ENCODE assay signal across 19 cellular contexts in the genomic region with DNA sequence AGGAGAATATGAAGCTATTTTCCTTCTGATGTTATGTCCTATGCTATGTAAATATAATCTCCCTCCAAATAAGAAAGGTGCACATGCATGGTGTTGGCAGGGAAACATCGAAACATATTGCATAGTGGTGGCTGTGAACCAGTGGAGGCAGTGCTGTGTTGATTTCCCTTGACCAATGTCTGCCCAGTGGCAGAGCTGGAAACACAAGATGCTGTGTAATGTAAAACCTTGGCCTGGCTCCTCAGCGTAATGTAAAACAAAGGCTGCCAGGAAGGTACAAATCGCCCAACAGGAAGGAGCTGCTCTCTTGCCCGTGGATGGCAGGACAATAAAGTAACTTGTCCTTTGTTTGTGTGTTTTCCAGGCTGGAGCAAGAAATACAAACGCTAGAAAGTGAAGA.
DNase-seq lines count a peak whose midpoint lies in the region; ATAC-seq and TF ChIP-seq lines count a peak whose summit lies in the region.
"Had no signal": no experiment of that assay in that cellular context is flagged by ENCODE, and none has a peak within 500 bp of the region (broad histone marks: within the 10 kb centered on the region; RNA-seq: fewer than 3 reads in every experiment).

No MANE protein-coding gene starts in this region.

- POLR2A ChIA-PET in AG04450 (lab: Yijun Ruan, JAX) = interaction anchor here (1.0 kb wide), 2 partner anchors 8 to 9 kb away, joined by 3 read pairs; no protein-coding TSS in a partner anchor
- POLR2A ChIA-PET in PC-3 (lab: Charles Lee; ENCODE audit: unreplicated experiment) = no interaction called here

- no peak for DNase-seq in AG04450 (ENCODE audit: low read depth, low spot score)
- DNase-seq in LNCaP clone FGC (ENCODE audit: low read depth) = peak; percentile 93
- DNase-seq in PC-3 = peak; percentile 40
- peak in 1 of 3 donors; percentile 39 for DNase-seq in mucosa of descending colon
- no peak for DNase-seq in NCI-H187 (lab: John Stamatoyannopoulos, UW)
- DNase-seq in GM23248 = no peak
- no peak for DNase-seq in GF-D8 (lab: John Stamatoyannopoulos, UW)
- DNase-seq: activated CD4-positive, alpha-beta T cell treated with anti-CD3 and anti-CD28 coated beads for 4 hours; activated naive CD4-positive, alpha-beta T cell treated with anti-CD3 and anti-CD28 coated beads for 36 hours; cortex of kidney; immature natural killer cell; NCI-H2081 treated with DMSO at 0.1 percent for 48 hours; OCI-M1; stomach; T-helper 9 cell; uterus had no signal

- H4K20me1 ChIP-seq in PC-3 (ENCODE audit: low read length) (no peaks in the 10 kb centered on the region), GM23248 (ENCODE audit: insufficient read depth) (no peaks in the 10 kb centered on the region)

- H3F3A ChIP-seq in PC-3 (ENCODE audit: low read length, unreplicated experiment) = no peaks in the 10 kb centered on the region
- H3F3A ChIP-seq in GM23248 (ENCODE audit: insufficient read depth) = no peaks in the 10 kb centered on the region

- no TSS peak for BruUV-seq in PC-3 (replicated peaks; lab: Mats Ljungman, UMichigan)

- intact Hi-C loops in PC-3 (cut with micrococcal nuclease) = no loop called here
- intact Hi-C loops in mucosa of descending colon (cut with DNase I, micrococcal nuclease) = no loop called here

- ATAC-seq in PC-3 = peak; percentile 43
- ATAC-seq in mucosa of descending colon = peak; percentile 70
- ATAC-seq in HG02623 (IDR thresholded peaks at IDR 0.05; ENCODE audit: unreplicated experiment) = no peak

- no peak overlapping the region for H3K4me2 ChIP-seq in PC-3 (ENCODE audit: low read length)
- no peak overlapping the region for H3K4me2 ChIP-seq in GM23248 (ENCODE audit: unreplicated experiment)

- 88 to 89% methylated on average over 5 of the region's 5 CpGs for WGBS in GM23248 (ENCODE audit: low coverage in 1 of 2, low lambda C conversion rate in 2 of 2, missing lambda C conversion rate in 2 of 2), 2 experiments

- H2AFZ ChIP-seq in PC-3 (ENCODE audit: low read length) (peak overlapping the region; percentile 59; the same call in 1 of the 2 replicates), GM23248 (no peak overlapping the region)

- no peaks in the 10 kb centered on the region for H3K27me3 ChIP-seq in AG04450 (ENCODE audit: control insufficient read depth, insufficient read depth, low read length)
- H3K27me3 ChIP-seq in PC-3 (ENCODE audit: low read length) = no peaks in the 10 kb centered on the region
- no peaks in the 10 kb centered on the region for H3K27me3 ChIP-seq in GM23248 (replicated peaks; ENCODE audit: insufficient read depth)
- H3K27me3 ChIP-seq: stomach, uterus had no signal

- H3K4me1 ChIP-seq in PC-3 (ENCODE audit: insufficient read depth, low read length) (peaks cover 7% of the 10 kb centered on the region), mucosa of descending colon (ENCODE audit: low read depth) (peaks cover 20% of the 10 kb centered on the region), GM23248 (ENCODE audit: insufficient read depth) (no peaks in the 10 kb centered on the region)
- H3K4me1 ChIP-seq: HAP-1, uterus had no signal

- in situ Hi-C loops in GM23248 (cut with MboI) = no loop called here

- no peak overlapping the region for H3K9ac ChIP-seq in PC-3 (ENCODE audit: low read length)
- no peak overlapping the region for H3K9ac ChIP-seq in GM23248

- H3K4me3 ChIP-seq in AG04450 (ENCODE audit: low read depth, low read length) (no peak overlapping the region), LNCaP clone FGC (ENCODE audit: low read depth, low read length) (no peak overlapping the region; the same call in 1 of the 2 replicates), PC-3 (ENCODE audit: low read length) (no peak overlapping the region), mucosa of descending colon (no peak overlapping the region), GM23248 (no peak overlapping the region)
- H3K4me3 ChIP-seq: HAP-1, SK-N-MC, stomach, uterus had no signal

- no peaks in the 10 kb centered on the region for H3K36me3 ChIP-seq in PC-3 (ENCODE audit: low read depth, low read length)
- no peaks in the 10 kb centered on the region for H3K36me3 ChIP-seq in mucosa of descending colon (ENCODE audit: low read depth)
- peaks cover 5% of the 10 kb centered on the region; the same call in 1 of the 2 replicates for H3K36me3 ChIP-seq in GM23248 (ENCODE audit: low read depth)
- H3K36me3 ChIP-seq: HAP-1, stomach, uterus had no signal

- H3K9me3 ChIP-seq in AG04450 (ENCODE audit: control insufficient read depth, insufficient read depth, low read length) (no peaks in the 10 kb centered on the region), PC-3 (ENCODE audit: low read length) (no peaks in the 10 kb centered on the region), mucosa of descending colon (no peaks in the 10 kb centered on the region), GM23248 (ENCODE audit: low read depth) (no peaks in the 10 kb centered on the region)
- H3K9me3 ChIP-seq: HAP-1, stomach, uterus had no signal

- H3K27ac ChIP-seq in AG04450 (ENCODE audit: low read depth, low read length) (peak overlapping the region; percentile 47), PC-3 (ENCODE audit: low read length) (no peak overlapping the region), GM23248 (no peak overlapping the region)
- H3K27ac ChIP-seq: SK-N-MC, stomach, uterus had no signal

- H3K79me2 ChIP-seq in PC-3 (ENCODE audit: low read length) (no peaks in the 10 kb centered on the region), GM23248 (ENCODE audit: insufficient read depth) (peaks cover 6% of the 10 kb centered on the region; the same call in 1 of the 2 replicates)

- TF ChIP-seq CTCF in AG04450 (IDR thresholded peaks at IDR 0.05; ENCODE audit: low read depth, low read length) (no peak), LNCaP clone FGC (IDR thresholded peaks at IDR 0.05; ENCODE audit: control insufficient read depth, extremely low read depth, insufficient read depth) (peak; percentile 26; the same call in 1 of the 2 replicates), PC-3 (conservative IDR thresholded peaks at IDR 0.05; ENCODE audit: low read depth, low read length) (no peak), mucosa of descending colon (IDR thresholded peaks at IDR 0.05) (no peak)

- CTCF ChIA-PET in AG04450 (lab: Charles Lee) (interaction anchor here (0.6 to 1.5 kb wide), 2 partner anchors 22 to 229 kb away, joined by 3 to 5 read pairs; no protein-coding TSS in a partner anchor), PC-3 (lab: Charles Lee) (interaction anchor here (0.5 kb wide), 1 partner anchor 20 kb away, joined by 6 read pairs; no protein-coding TSS in a partner anchor)

- H3K9me2 ChIP-seq in PC-3 (replicated peaks; ENCODE audit: low read length) (no peaks in the 10 kb centered on the region), GM23248 (ENCODE audit: insufficient read depth) (no peaks in the 10 kb centered on the region)

Comparison
In these comparisons a context has a peak if more than half of its experiments do, and no peak if none do; other contexts are left out.
1. DNase-seq: peak in LNCaP clone FGC (single experiment) and PC-3 (single experiment); none in AG04450 (single experiment), NCI-H187 (0 of 2), GM23248 (single experiment) and GF-D8 (single experiment).